In genomic region chr12:10557329-10557728, GRCh38 we compare ENCODE assay signal across 18 cellular contexts. TPM values are rescaled to one million over a fixed set of nuclear protein-coding genes. Genes with fewer than 3 reads are reported as not detected.
DNase-seq lines count a peak whose midpoint lies in the region; ATAC-seq, FAIRE-seq and TF ChIP-seq lines count a peak whose summit lies in the region.
"Had no signal": no experiment of that assay in that cellular context is flagged by ENCODE, and none has a peak within 500 bp of the region (broad histone marks: within the 10 kb centered on the region; RNA-seq: fewer than 3 reads in every experiment).

No MANE protein-coding gene starts in this region.

- TF ChIP-seq CTCF in GM23338 (conservative IDR thresholded peaks at IDR 0.05; ENCODE audit: low read depth in 2 of 2) (no peak), HepG2 (CRISPR knock-in tag; IDR thresholded peaks at IDR 0.05) (no peak), brain microvascular endothelial cell (IDR thresholded peaks at IDR 0.05; ENCODE audit: low read depth, low read length, missing control alignments) (no peak), Caco-2 (IDR thresholded peaks at IDR 0.05; ENCODE audit: insufficient read depth in 1 of 2, low read depth in 1 of 2, low read length in 1 of 2, severe bottlenecking in 1 of 2, unreplicated experiment in 1 of 2) (no peak), Peyer's patch (IDR thresholded peaks at IDR 0.05) (no peak)

- peaks cover 11% of the 10 kb centered on the region; the same call in 2 of the 3 replicates for H3K4me1 Mint-ChIP-seq in GM23338
- peaks cover 70 to 86% of the 10 kb centered on the region in 2 donors for H3K4me1 Mint-ChIP-seq in immature natural killer cell
- no peaks in the 10 kb centered on the region for H3K4me1 Mint-ChIP-seq in Caco-2 (ENCODE audit: low read depth, unreplicated experiment)
- H3K4me1 Mint-ChIP-seq: nephron had no signal

- H3K27me3 ChIP-seq in GM23338 (ENCODE audit: insufficient read depth): no peaks in the 10 kb centered on the region
- H3K27me3 ChIP-seq in HepG2 (ENCODE audit: control insufficient read depth in 1 of 2, insufficient read depth in 2 of 2, low read length in 2 of 2): 0 out of 5 replicates have a peak, but pooled peaks cover 0 to 3% of the 10 kb centered on the region in 2 experiments
- no peaks in the 10 kb centered on the region for H3K27me3 ChIP-seq in brain microvascular endothelial cell (replicated peaks)
- no peaks in the 10 kb centered on the region for H3K27me3 ChIP-seq in Caco-2 (replicated peaks; ENCODE audit: control insufficient read depth, insufficient read depth, low read length)
- H3K27me3 ChIP-seq in Peyer's patch: no peaks in the 10 kb centered on the region

- H4K20me1 ChIP-seq in GM23338 (replicated peaks; ENCODE audit: insufficient read depth) (no peaks in the 10 kb centered on the region), HepG2 (ENCODE audit: insufficient read depth, low read length) (no peaks in the 10 kb centered on the region)

- H3K27ac ChIP-seq in GM23338 (ENCODE audit: low read depth): peak overlapping the region; percentile 58; the same call in 1 of the 2 replicates
- H3K27ac ChIP-seq in HepG2 (ENCODE audit: extremely low read length, insufficient read depth, low read length): no peak overlapping the region
- no peak overlapping the region for H3K27ac ChIP-seq in brain microvascular endothelial cell
- H3K27ac ChIP-seq in Peyer's patch: peak overlapping the region in 1 of 4 donors; percentile 19
- H3K27ac ChIP-seq: psoas muscle, SJSA1 had no signal

- BruUV-seq in HepG2 (replicated peaks; lab: Mats Ljungman, UMichigan): no TSS peak
- no TSS peak for BruUV-seq in Caco-2 (replicated peaks; lab: Mats Ljungman, UMichigan)

- DNase-seq in GM23338 (ENCODE audit: low spot score): no peak
- DNase-seq in NAMALWA (ENCODE audit: low spot score): peak; percentile 25
- DNase-seq in immature natural killer cell: peak in 1 of 3 donors; percentile 19
- no peak for DNase-seq in HepG2 (ENCODE audit: low spot score)
- no peak for DNase-seq in brain microvascular endothelial cell
- no peak for DNase-seq in Caco-2
- no peak for DNase-seq in Peyer's patch
- DNase-seq: activated CD4-positive, alpha-beta T cell treated with anti-CD3 and anti-CD28 coated beads, Interleukin-2, amount 50 U/mL, for 1 hour; activated effector memory CD4-positive, alpha-beta T cell treated with Interleukin-2 at 50 U/mL for 16 hours; aorta; foreskin melanocyte; NCI-H1694; NCI-H345; psoas muscle; T1000 had no signal

- no peaks in the 10 kb centered on the region for H3K9me3 ChIP-seq in HepG2 (ENCODE audit: low read length)
- no peaks in the 10 kb centered on the region for H3K9me3 ChIP-seq in Caco-2
- H3K9me3 ChIP-seq in Peyer's patch: no peaks in the 10 kb centered on the region
- H3K9me3 ChIP-seq: psoas muscle, SJSA1 had no signal

- no peak for FAIRE-seq in HepG2 (lab: Jason Lieb, UNC)

- TF ChIP-seq EP300 in HepG2 (IDR thresholded peaks at IDR 0.05; ENCODE audit: low read depth in 2 of 2, low read length in 2 of 2) (no peak), HepG2 (CRISPR knock-in tag; IDR thresholded peaks at IDR 0.05; ENCODE audit: borderline replicate concordance) (no peak)

- H3K27me3 Mint-ChIP-seq in GM23338 (ENCODE audit: insufficient read depth, low read depth, poor library complexity) (peaks cover 3% of the 10 kb centered on the region), immature natural killer cell (ENCODE audit: low read depth in 3 of 3) (peaks cover 0 to 11% (median 10%) of the 10 kb centered on the region in 3 donors), Caco-2 (ENCODE audit: insufficient read depth, unreplicated experiment) (peaks cover 6% of the 10 kb centered on the region)

- H2AFZ ChIP-seq in GM23338 (peak overlapping the region; percentile 49), HepG2 (ENCODE audit: low read length) (no peak overlapping the region)

- ATAC-seq in GM23338 (no peak; the same call in 2 of the 3 replicates), HepG2 (no peak)
- ATAC-seq: psoas muscle had no signal

- H3K9ac ChIP-seq in HepG2 (ENCODE audit: insufficient read depth, low read depth, low read length): no peak overlapping the region

- no peaks in the 10 kb centered on the region for H3K79me2 ChIP-seq in GM23338 (replicated peaks; ENCODE audit: insufficient read depth)
- H3K79me2 ChIP-seq in HepG2 (ENCODE audit: insufficient read depth, low read length): no peaks in the 10 kb centered on the region

- POLR2A ChIA-PET in HepG2 (lab: Yijun Ruan, JAX) (no interaction called here), Caco-2 (lab: Charles Lee) (no interaction called here)

- 0 out of 2 replicates have a peak, but pooled peaks cover 6% of the 10 kb centered on the region for H3K4me1 ChIP-seq in GM23338 (ENCODE audit: insufficient read depth)
- no peaks in the 10 kb centered on the region for H3K4me1 ChIP-seq in HepG2 (ENCODE audit: insufficient read depth, low read length)
- H3K4me1 ChIP-seq in Caco-2: no peaks in the 10 kb centered on the region
- no peaks in the 10 kb centered on the region for H3K4me1 ChIP-seq in Peyer's patch
- H3K4me1 ChIP-seq: psoas muscle, SJSA1 had no signal

- no peaks in the 10 kb centered on the region; the same call in 2 of the 3 replicates for H3K9me3 Mint-ChIP-seq in GM23338
- H3K9me3 Mint-ChIP-seq in immature natural killer cell: peaks cover 0 to 5% (median 0%) of the 10 kb centered on the region in 6 donors
- no peaks in the 10 kb centered on the region for H3K9me3 Mint-ChIP-seq in Caco-2 (ENCODE audit: unreplicated experiment)
- H3K9me3 Mint-ChIP-seq: nephron had no signal

- H3K4me3 Mint-ChIP-seq in GM23338: no peak overlapping the region
- H3K4me3 Mint-ChIP-seq in immature natural killer cell: peak overlapping the region; percentile 38 to 80 (median 66)
- no peak overlapping the region for H3K4me3 Mint-ChIP-seq in Caco-2 (ENCODE audit: unreplicated experiment)
- H3K4me3 Mint-ChIP-seq: nephron had no signal

- CTCF ChIA-PET in HepG2 (lab: Yijun Ruan, JAX; ENCODE audit: low intra/inter-chr PET ratio, low total read pairs) (no interaction called here), Caco-2 (lab: Charles Lee) (no interaction called here)

- H3K4me3 ChIP-seq in GM08714 (ENCODE audit: low read length) (peak overlapping the region; percentile 12; the same call in 1 of the 2 replicates), GM23338 (no peak overlapping the region), HepG2 (replicated peaks in 1 of 3; ENCODE audit: insufficient read depth in 1 of 3, low read depth in 2 of 3, low read length in 3 of 3) (no peak overlapping the region), brain microvascular endothelial cell (ENCODE audit: low read depth, low read length) (no peak overlapping the region), Caco-2 (ENCODE audit: low read depth, low read length) (no peak overlapping the region), Peyer's patch (no peak overlapping the region)
- H3K4me3 ChIP-seq: psoas muscle, SJSA1 had no signal

- WGBS in HepG2 (ENCODE audit: low lambda C conversion rate): 18% methylated on average over 6 of the region's 6 CpGs

- peak overlapping the region; percentile 9; the same call in 1 of the 2 replicates for H3K27ac Mint-ChIP-seq in GM23338
- peak overlapping the region; percentile 72 to 92 (median 84) for H3K27ac Mint-ChIP-seq in immature natural killer cell
- H3K27ac Mint-ChIP-seq in Caco-2 (ENCODE audit: unreplicated experiment): no peak overlapping the region
- H3K27ac Mint-ChIP-seq: nephron had no signal

- H3K4me2 ChIP-seq in GM23338 (peak overlapping the region; percentile 22), HepG2 (ENCODE audit: low read depth, low read length) (no peak overlapping the region)

- TF ChIP-seq POLR2A in HepG2 (IDR thresholded peaks at IDR 0.05; ENCODE audit: insufficient read depth in 1 of 2, low read depth in 2 of 2, low read length in 2 of 2) (no peak), Peyer's patch (IDR thresholded peaks at IDR 0.05) (no peak)

- TF ChIP-seq RAD21 in HepG2 (CRISPR knock-in tag; IDR thresholded peaks at IDR 0.05): no peak

- H3K9me2 ChIP-seq in GM23338 (ENCODE audit: insufficient read depth): no peaks in the 10 kb centered on the region

- intact Hi-C loops in HepG2 (cut with micrococcal nuclease; ENCODE audit: unreplicated experiment): no loop called here
- intact Hi-C loops in Caco-2 (cut with micrococcal nuclease; ENCODE audit: unreplicated experiment): no loop called here

- no peaks in the 10 kb centered on the region for H3K36me3 ChIP-seq in GM23338 (ENCODE audit: insufficient read depth)
- H3K36me3 ChIP-seq in HepG2 (replicated peaks in 1 of 2; ENCODE audit: control insufficient read depth in 1 of 2, insufficient read depth in 2 of 2, low read length in 2 of 2): no peaks in the 10 kb centered on the region
- no peaks in the 10 kb centered on the region for H3K36me3 ChIP-seq in brain microvascular endothelial cell (replicated peaks)
- no peaks in the 10 kb centered on the region for H3K36me3 ChIP-seq in Caco-2 (ENCODE audit: control insufficient read depth, insufficient read depth, low read length)
- no peaks in the 10 kb centered on the region for H3K36me3 ChIP-seq in Peyer's patch
- H3K36me3 ChIP-seq: SJSA1 had no signal

- H3K36me3 Mint-ChIP-seq in GM23338 (ENCODE audit: low read depth) (no peaks in the 10 kb centered on the region; the same call in 2 of the 3 replicates), immature natural killer cell (peaks cover 0 to 12% (median 4%) of the 10 kb centered on the region in 3 donors), Caco-2 (ENCODE audit: insufficient read depth, unreplicated experiment) (no peaks in the 10 kb centered on the region)

- in situ Hi-C loops in HepG2 (cut with HindIII; ENCODE audit: extremely low pct_ligation_motif_present, low pct_unique_long_range_greater_than_20kb): no loop called here
- in situ Hi-C loops in brain microvascular endothelial cell (cut with HindIII; ENCODE audit: low pct_ligation_motif_present, low sequenced_read_pairs): no loop called here

- no peaks in the 10 kb centered on the region for H3F3A ChIP-seq in GM23338 (replicated peaks; ENCODE audit: low read depth)

RNA-seq across cellular contexts. Expression of gene EIF2S3B, which starts 51.6 kb away (rescaled TPM):
- total RNA-seq in GM23338 (2014; rRNA removed; shearing (Covaris generic)): 10.8 and 16.3 TPM in 2 replicates
- polyA plus RNA-seq in GM23338 (2016; fragmentation: Nextera tagmentation; extraction: Ambion mirVana): 0.24 and 0.56 TPM in 2 replicates
- under 1 TPM; 0.24 to 0.30 (median 0.29) TPM for polyA plus RNA-seq in immature natural killer cell
- 7.6 and 9.2 TPM in 2 replicates for total RNA-seq in HepG2 (2016; rRNA removed; fragmentation: Illumina TruSeq; extraction: Trizol)
- 1.4 and 1.9 TPM in 2 replicates for total RNA-seq in HepG2 (2016; cell fraction: cytosol; rRNA removed; fragmentation: Illumina TruSeq; extraction: Trizol; ENCODE audit: low read depth)
- 6.0 and 8.7 TPM in 2 replicates for total RNA-seq in HepG2 (2016; cell fraction: insoluble cytoplasmic fraction; rRNA removed; fragmentation: Illumina TruSeq; extraction: Trizol)
- total RNA-seq in HepG2 (2016; cell fraction: membrane; rRNA removed; fragmentation: Illumina TruSeq; extraction: Trizol): 4.8 and 7.1 TPM in 2 replicates
- total RNA-seq in HepG2 (2016; cell fraction: nucleus; rRNA removed; fragmentation: Illumina TruSeq; extraction: Trizol): 2.3 and 2.9 TPM in 2 replicates
- 3.6 and 4.9 TPM in 2 replicates for polyA plus RNA-seq in HepG2 (2011; rRNA removed)
- 2.3 and 3.2 TPM in 2 replicates for polyA plus RNA-seq in HepG2 (2011; cell fraction: cytosol; rRNA removed)
- 2.8 and 3.6 TPM in 2 replicates for polyA plus RNA-seq in HepG2 (2011; cell fraction: nucleus; rRNA removed)
- polyA plus RNA-seq in HepG2 (2012): 6.8 and 7.3 TPM in 2 replicates
- 0.70 and 0.83 TPM in 2 replicates for polyA plus RNA-seq in HepG2 (2016; cell fraction: cytosol; fragmentation: Illumina TruSeq; extraction: Trizol; ENCODE audit: low read depth)
- polyA plus RNA-seq in HepG2 (2016; cell fraction: insoluble cytoplasmic fraction; fragmentation: Illumina TruSeq; extraction: Trizol; ENCODE audit: low read depth): 4.9 and 5.1 TPM in 2 replicates
- 2.8 and 2.9 TPM in 2 replicates for polyA plus RNA-seq in HepG2 (2016; cell fraction: membrane; fragmentation: Illumina TruSeq; extraction: Trizol; ENCODE audit: low read depth)
- polyA plus RNA-seq in HepG2 (2016; cell fraction: nucleus; fragmentation: Illumina TruSeq; extraction: Trizol; ENCODE audit: insufficient read depth, low read depth): 1.8 and 2.1 TPM in 2 replicates
- polyA minus RNA-seq in HepG2 (2011; rRNA and poly(A)+ RNA removed; ENCODE audit: low replicate concordance): 1.5 and 42.7 TPM in 2 replicates
- polyA minus RNA-seq in HepG2 (2011; cell fraction: cytosol; rRNA and poly(A)+ RNA removed): 14.2 and 16.4 TPM in 2 replicates
- 7.9 and 11.1 TPM in 2 replicates for polyA minus RNA-seq in HepG2 (2011; cell fraction: nucleus; rRNA and poly(A)+ RNA removed)
- 0.73 and 1.1 TPM in 2 replicates for total RNA-seq in Caco-2 (2022)
- total RNA-seq in Peyer's patch: 1 to 10 TPM in 2 of 4 donors, not detected in 2; 1.5 to 1.7 TPM

RNA-seq across cellular contexts. Expression of gene MAGOHB, which starts 56.1 kb away (rescaled TPM):
- 25.1 and 38.5 TPM in 2 replicates for total RNA-seq in GM23338 (2014; rRNA removed; shearing (Covaris generic))
- polyA plus RNA-seq in GM23338 (2016; fragmentation: Nextera tagmentation; extraction: Ambion mirVana): 170 and 175 TPM in 2 replicates
- polyA plus RNA-seq in immature natural killer cell: 10 to 100 TPM; 54.7 to 72.5 (median 58.7) TPM
- total RNA-seq in HepG2 (2016; rRNA removed; fragmentation: Illumina TruSeq; extraction: Trizol): 49.8 and 84.5 TPM in 2 replicates
- 10.5 and 10.9 TPM in 2 replicates for total RNA-seq in HepG2 (2016; cell fraction: cytosol; rRNA removed; fragmentation: Illumina TruSeq; extraction: Trizol; ENCODE audit: low read depth)
- 55.7 and 91.3 TPM in 2 replicates for total RNA-seq in HepG2 (2016; cell fraction: insoluble cytoplasmic fraction; rRNA removed; fragmentation: Illumina TruSeq; extraction: Trizol)
- 17.1 and 20.0 TPM in 2 replicates for total RNA-seq in HepG2 (2016; cell fraction: membrane; rRNA removed; fragmentation: Illumina TruSeq; extraction: Trizol)
- total RNA-seq in HepG2 (2016; cell fraction: nucleus; rRNA removed; fragmentation: Illumina TruSeq; extraction: Trizol): 33.5 and 38.7 TPM in 2 replicates
- polyA plus RNA-seq in HepG2 (2011; rRNA removed): 5.3 and 7.0 TPM in 2 replicates
- polyA plus RNA-seq in HepG2 (2011; cell fraction: cytosol; rRNA removed): 3.7 and 7.1 TPM in 2 replicates
- polyA plus RNA-seq in HepG2 (2011; cell fraction: nucleus; rRNA removed): 6.3 and 7.9 TPM in 2 replicates
- 8.9 and 18.0 TPM in 2 replicates for polyA plus RNA-seq in HepG2 (2012)
- 12.2 and 13.0 TPM in 2 replicates for polyA plus RNA-seq in HepG2 (2016; cell fraction: cytosol; fragmentation: Illumina TruSeq; extraction: Trizol; ENCODE audit: low read depth)
- polyA plus RNA-seq in HepG2 (2016; cell fraction: insoluble cytoplasmic fraction; fragmentation: Illumina TruSeq; extraction: Trizol; ENCODE audit: low read depth): 89.7 and 106 TPM in 2 replicates
- polyA plus RNA-seq in HepG2 (2016; cell fraction: membrane; fragmentation: Illumina TruSeq; extraction: Trizol; ENCODE audit: low read depth): 17.7 and 17.9 TPM in 2 replicates
- 41.1 and 45.5 TPM in 2 replicates for polyA plus RNA-seq in HepG2 (2016; cell fraction: nucleus; fragmentation: Illumina TruSeq; extraction: Trizol; ENCODE audit: insufficient read depth, low read depth)
- 5.2 and 11.8 TPM in 2 replicates for polyA minus RNA-seq in HepG2 (2011; rRNA and poly(A)+ RNA removed; ENCODE audit: low replicate concordance)
- polyA minus RNA-seq in HepG2 (2011; cell fraction: cytosol; rRNA and poly(A)+ RNA removed): 3.0 and 6.7 TPM in 2 replicates
- polyA minus RNA-seq in HepG2 (2011; cell fraction: nucleus; rRNA and poly(A)+ RNA removed): 67.5 and 71.3 TPM in 2 replicates
- total RNA-seq in Caco-2 (2022): 134 and 137 TPM in 2 replicates
- total RNA-seq in Peyer's patch: 10 to 100 TPM in 2 of 4 donors, 1 to 10 TPM in 2; 7.7 to 28.9 (median 9.8) TPM

Comparison
In these comparisons a context has a peak if more than half of its experiments do, and no peak if none do; other contexts are left out.
1. H3K4me3 Mint-ChIP-seq: peak in immature natural killer cell (5 of 5); none in GM23338 (single experiment) and Caco-2 (single experiment).